In genomic region chr18:2143666-2144065, GRCh38 we compare ENCODE assay signal across 22 cellular contexts.
"Had no signal": no experiment of that assay in that cellular context is flagged by ENCODE, and none has a peak within 500 bp of the region (broad histone marks: within the 10 kb centered on the region; RNA-seq: fewer than 3 reads in every experiment).

No MANE protein-coding gene starts in this region.

- H3K9me3 Mint-ChIP-seq: activated CD4-positive, alpha-beta T cell treated with anti-CD3 and anti-CD28 coated beads, Interleukin-2, amount 10 ng/mL, durations not matched to agents 7 days and 5 days; activated naive CD8-positive, alpha-beta T cell treated with anti-CD3 and anti-CD28 coated beads, Interleukin-2, amount 50 U/mL, for 24 hours; activated T-cell treated with anti-CD3 and anti-CD28 coated beads, Interleukin-2, amount 50 U/mL, for 24 hours; activated T-helper 2 cell treated with anti-CD3 and anti-CD28 coated beads, Interferon-gamma antibody, Interleukin-2, Interleukin-4, amounts not matched to agents 10 μg/mL and 5 μg/mL and 100 μg/mL, durations not matched to agents 14 hours and 24 hours and 36 hours; neural crest cell had no signal

- H3K36me3 ChIP-seq: ascending aorta, heart right ventricle, left ventricle myocardium inferior, suprapubic skin, transverse colon had no signal

- H3K9me3 ChIP-seq: suprapubic skin, transverse colon had no signal

- H3K27ac ChIP-seq: ascending aorta, epithelial cell of prostate, heart right ventricle, left ventricle myocardium inferior, suprapubic skin, transverse colon had no signal

- DNase-seq: activated CD4-positive, alpha-beta T cell treated with anti-CD3 and anti-CD28 coated beads, Interleukin-2, amount 10 ng/mL, durations not matched to agents 7 days and 5 days; activated CD8-positive, alpha-beta T cell treated with anti-CD3 and anti-CD28 coated beads, Interleukin-2, amount 10 ng/mL, durations not matched to agents 7 days and 5 days; activated naive CD4-positive, alpha-beta T cell treated with Interleukin-2 at 50 U/mL for 16 hours; activated naive CD8-positive, alpha-beta T cell treated with anti-CD3 and anti-CD28 coated beads, Interleukin-2, amount 50 U/mL, for 24 hours; activated T-cell treated with anti-CD3 and anti-CD28 coated beads, Interleukin-2, amount 50 U/mL, for 24 hours; endodermal cell; heart right ventricle; kidney glomerular epithelial cell; left ventricle myocardium inferior; mammary epithelial cell; retina; stimulated activated CD4-positive, alpha-beta T cell treated with anti-CD3 and anti-CD28 coated beads, Interleukin-12 subunit alpha, Interleukin-12 subunit beta, amount 100 ng/mL, for 4 hours; stimulated activated CD4-positive, alpha-beta T cell treated with anti-CD3 and anti-CD28 coated beads, Interleukin-1b, Interleukin-23, amount 100 ng/mL, for 48 hours; stimulated activated naive CD8-positive, alpha-beta T cell treated with anti-CD3 and anti-CD28 coated beads, Interleukin-15, Interleukin-2, amounts not matched to agents 100 U/mL and 50 U/mL, for 24 hours; T1000; transverse colon had no signal

- ATAC-seq: activated CD4-positive, CD25-positive, alpha-beta regulatory T cell treated with anti-CD3 and anti-CD28 coated beads, Interleukin-2, amount 50 U/mL, for 24 hours; activated CD8-positive, alpha-beta T cell treated with anti-CD3 and anti-CD28 coated beads, Interleukin-2, amount 10 ng/mL, durations not matched to agents 7 days and 5 days; activated naive CD8-positive, alpha-beta T cell treated with anti-CD3 and anti-CD28 coated beads, Interleukin-2, amount 50 U/mL, for 24 hours; heart right ventricle; stimulated activated naive CD8-positive, alpha-beta T cell treated with anti-CD3 and anti-CD28 coated beads, Interleukin-15, Interleukin-2, amounts not matched to agents 100 U/mL and 50 U/mL, for 24 hours had no signal

- H3K4me1 ChIP-seq: ascending aorta, heart right ventricle, left ventricle myocardium inferior, suprapubic skin, transverse colon had no signal

- H3K27ac Mint-ChIP-seq: activated CD4-positive, alpha-beta T cell treated with anti-CD3 and anti-CD28 coated beads, Interleukin-2, amount 10 ng/mL, durations not matched to agents 7 days and 5 days; activated CD8-positive, alpha-beta T cell treated with anti-CD3 and anti-CD28 coated beads, Interleukin-2, amount 10 ng/mL, durations not matched to agents 7 days and 5 days; activated naive CD8-positive, alpha-beta T cell treated with anti-CD3 and anti-CD28 coated beads, Interleukin-2, amount 50 U/mL, for 24 hours; activated T-cell treated with anti-CD3 and anti-CD28 coated beads, Interleukin-2, amount 50 U/mL, for 24 hours; activated T-helper 2 cell treated with anti-CD3 and anti-CD28 coated beads, Interferon-gamma antibody, Interleukin-2, Interleukin-4, amounts not matched to agents 10 μg/mL and 5 μg/mL and 100 μg/mL, durations not matched to agents 14 hours and 24 hours and 36 hours; endodermal cell had no signal

- H3K27me3 ChIP-seq: ascending aorta, heart right ventricle, suprapubic skin, transverse colon had no signal

- H3K4me1 Mint-ChIP-seq: activated CD4-positive, alpha-beta T cell treated with anti-CD3 and anti-CD28 coated beads, Interleukin-2, amount 10 ng/mL, durations not matched to agents 7 days and 5 days; activated naive CD8-positive, alpha-beta T cell treated with anti-CD3 and anti-CD28 coated beads, Interleukin-2, amount 50 U/mL, for 24 hours had no signal

- H3K27me3 Mint-ChIP-seq: activated CD4-positive, alpha-beta T cell treated with anti-CD3 and anti-CD28 coated beads, Interleukin-2, amount 10 ng/mL, durations not matched to agents 7 days and 5 days; activated naive CD8-positive, alpha-beta T cell treated with anti-CD3 and anti-CD28 coated beads, Interleukin-2, amount 50 U/mL, for 24 hours had no signal

- H3K4me3 ChIP-seq: ascending aorta, heart right ventricle, left ventricle myocardium inferior, suprapubic skin, transverse colon had no signal

- H3K4me3 Mint-ChIP-seq: activated CD4-positive, alpha-beta T cell treated with anti-CD3 and anti-CD28 coated beads, Interleukin-2, amount 10 ng/mL, durations not matched to agents 7 days and 5 days; activated CD8-positive, alpha-beta T cell treated with anti-CD3 and anti-CD28 coated beads, Interleukin-2, amount 10 ng/mL, durations not matched to agents 7 days and 5 days; activated naive CD8-positive, alpha-beta T cell treated with anti-CD3 and anti-CD28 coated beads, Interleukin-2, amount 50 U/mL, for 24 hours; activated T-cell treated with anti-CD3 and anti-CD28 coated beads, Interleukin-2, amount 50 U/mL, for 24 hours; endodermal cell; neural crest cell had no signal
